ENCODE assay signal across 1 cellular context in genomic region chrX:49919617-49920016, GRCh38.
TF ChIP-seq lines count a peak whose summit lies in the region.

No MANE protein-coding gene starts in this region.

TF ChIP-seq in GM12878, 131 proteins besides CTCF, POLR2A, EP300 and RAD21:
- TF ChIP-seq NBN (IDR thresholded peaks at IDR 0.05) (no peak), SMC3 (IDR thresholded peaks at IDR 0.05; ENCODE audit: borderline replicate concordance, low read length) (peak; percentile 35)
